Comparison of ENCODE assay signal across 15 cellular contexts in genomic region chr3:72141264-72141663, GRCh38.
"Had no signal": no experiment of that assay in that cellular context is flagged by ENCODE, and none has a peak within 500 bp of the region (broad histone marks: within the 10 kb centered on the region; RNA-seq: fewer than 3 reads in every experiment).

No MANE protein-coding gene starts in this region.

- H3K36me3 Mint-ChIP-seq: naive B cell; stimulated activated naive B cell treated with anti-CD40 and anti-IgM and Interleukin-4, amounts not matched to agents 10 μg/mL and 1 μg/mL and 100 μg/mL, for 72 hours; WTC11 had no signal

- FAIRE-seq: TTC549 had no signal

- H3K4me3 Mint-ChIP-seq: activated CD4-positive, alpha-beta T cell treated with anti-CD3 and anti-CD28 coated beads, Interleukin-2, amount 10 ng/mL, durations not matched to agents 24 days and 14 days; activated CD8-positive, alpha-beta T cell treated with anti-CD3 and anti-CD28 coated beads, Interleukin-2, amount 10 ng/mL, durations not matched to agents 7 days and 5 days; stimulated activated naive B cell treated with anti-CD40 and anti-IgM and Interleukin-4, amounts not matched to agents 10 μg/mL and 1 μg/mL and 100 μg/mL, for 72 hours; WTC11 had no signal

- H3K9me3 Mint-ChIP-seq: activated CD4-positive, alpha-beta T cell treated with anti-CD3 and anti-CD28 coated beads, Interleukin-2, amount 10 ng/mL, durations not matched to agents 24 days and 14 days; activated naive CD4-positive, alpha-beta T cell treated with anti-CD3 and anti-CD28 coated beads, Interleukin-2, amount 50 U/mL, for 72 hours; naive B cell; stimulated activated naive B cell treated with anti-CD40 and anti-IgM and Interleukin-4, amounts not matched to agents 10 μg/mL and 1 μg/mL and 100 μg/mL, for 72 hours had no signal

- H3K27me3 Mint-ChIP-seq: activated CD4-positive, alpha-beta T cell treated with anti-CD3 and anti-CD28 coated beads, Interleukin-2, amount 10 ng/mL, durations not matched to agents 24 days and 14 days had no signal

- DNase-seq: activated CD4-positive, alpha-beta T cell treated with anti-CD3 and anti-CD28 coated beads, Interleukin-2, amount 10 ng/mL, durations not matched to agents 24 days and 14 days; activated CD8-positive, alpha-beta memory T cell treated with anti-CD3 and anti-CD28 coated beads, Interleukin-2, amount 50 U/mL, for 4 hours; activated CD8-positive, alpha-beta T cell treated with anti-CD3 and anti-CD28 coated beads, Interleukin-2, amount 10 ng/mL, durations not matched to agents 7 days and 5 days; activated gamma-delta T cell; activated T-cell treated with anti-CD3 and anti-CD28 coated beads, Interleukin-2, amount 50 U/mL, for 48 hours; dorsolateral prefrontal cortex; islet precursor cell; mammary epithelial cell; naive B cell; stimulated activated CD4-positive, alpha-beta T cell treated with anti-CD3 and anti-CD28 coated beads, Interleukin-4, amount 100 ng/mL, for 1 hour; stimulated activated naive B cell treated with anti-CD40 and anti-IgM and Interleukin-4, amounts not matched to agents 10 μg/mL and 1 μg/mL and 100 μg/mL, for 72 hours had no signal

- ATAC-seq: activated CD8-positive, alpha-beta T cell treated with anti-CD3 and anti-CD28 coated beads, Interleukin-2, amount 10 ng/mL, durations not matched to agents 7 days and 5 days; activated naive CD4-positive, alpha-beta T cell treated with anti-CD3 and anti-CD28 coated beads, Interleukin-2, amount 50 U/mL, for 72 hours; left lobe of liver; stimulated activated naive B cell treated with anti-CD40 and anti-IgM and Interleukin-4, amounts not matched to agents 10 μg/mL and 1 μg/mL and 100 μg/mL, for 72 hours; WTC11 had no signal

- H3K27ac Mint-ChIP-seq: activated CD4-positive, alpha-beta T cell treated with anti-CD3 and anti-CD28 coated beads, Interleukin-2, amount 10 ng/mL, durations not matched to agents 24 days and 14 days; activated CD8-positive, alpha-beta T cell treated with anti-CD3 and anti-CD28 coated beads, Interleukin-2, amount 10 ng/mL, durations not matched to agents 7 days and 5 days; activated naive CD4-positive, alpha-beta T cell treated with anti-CD3 and anti-CD28 coated beads, Interleukin-2, amount 50 U/mL, for 72 hours; stimulated activated naive B cell treated with anti-CD40 and anti-IgM and Interleukin-4, amounts not matched to agents 10 μg/mL and 1 μg/mL and 100 μg/mL, for 72 hours; WTC11 had no signal
